In the genomic region with DNA sequence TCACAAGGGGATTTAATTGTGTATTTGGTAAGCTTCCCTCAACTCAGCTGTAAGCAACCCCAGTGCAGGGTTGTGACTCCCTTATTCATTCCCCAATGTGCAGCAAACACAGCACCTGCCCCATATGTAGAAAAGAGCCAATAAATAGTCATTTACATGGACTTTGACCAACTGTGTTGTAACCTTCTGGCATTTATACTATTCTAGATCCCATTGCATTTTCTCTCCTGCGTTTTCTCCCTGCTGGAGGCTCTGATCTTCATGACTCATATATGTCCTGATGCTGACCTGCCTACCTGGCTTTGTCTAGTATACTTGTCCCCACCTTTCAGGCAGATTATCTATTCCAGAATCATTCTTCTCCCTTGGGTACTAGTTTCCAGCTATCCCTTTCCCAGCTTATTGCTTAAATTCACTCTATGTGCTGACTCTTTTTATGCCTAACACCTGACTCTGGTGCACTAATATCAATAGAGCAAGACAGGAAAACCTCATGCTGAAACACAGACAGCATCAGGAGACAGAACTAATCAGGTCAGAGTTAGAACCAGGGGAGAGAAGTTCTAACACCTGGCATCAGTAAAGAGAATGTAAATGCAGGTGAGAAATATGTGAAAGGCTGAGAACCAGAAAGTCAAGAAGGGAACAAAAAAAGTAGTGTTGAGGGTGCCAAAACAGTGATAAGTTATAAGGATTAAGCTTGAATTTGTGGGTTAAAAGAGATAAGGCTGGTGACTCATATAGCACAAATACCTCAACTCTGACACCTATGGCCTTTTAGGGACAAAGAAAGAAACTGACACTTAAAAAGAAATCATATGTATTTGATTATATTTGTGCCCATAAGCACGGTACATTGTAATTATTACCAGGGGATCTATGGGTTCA, we compare ENCODE assay signal across 25 cellular contexts.
DNase-seq lines count a peak whose midpoint lies in the region; ATAC-seq, FAIRE-seq and TF ChIP-seq lines count a peak whose summit lies in the region.
"Had no signal": no experiment of that assay in that cellular context is flagged by ENCODE, and none has a peak within 500 bp of the region (broad histone marks: within the 10 kb centered on the region; RNA-seq: fewer than 3 reads in every experiment).

No MANE protein-coding gene starts in this region.

- no peaks in the 10 kb centered on the region for H3K27me3 Mint-ChIP-seq in Calu3 (ENCODE audit: unreplicated experiment)
- H3K27me3 Mint-ChIP-seq in T-helper 2 cell treated with Interferon-gamma antibody and Interleukin-4, amounts not matched to agents 5 μg/mL and 100 μg/mL, for 36 hours (ENCODE audit: low read depth), result no peaks in the 10 kb centered on the region

- DNase-seq in Calu3 (peak; percentile 48), NCI-H526 treated with DMSO at 0.1 percent for 48 hours (lab: John Stamatoyannopoulos, UW) (peak; percentile 20), bronchial epithelial cell (ENCODE audit: low read depth) (peak; percentile 30), mucosa of descending colon (peak in 1 of 3 donors; percentile 35), HTR-8/SVneo (ENCODE audit: insufficient read length, low spot score) (no peak), lower leg skin (ENCODE audit: low spot score in 2 of 2) (no peak), GF-D8 (lab: John Stamatoyannopoulos, UW) (no peak)
- DNase-seq in T-helper 2 cell treated with Interferon-gamma antibody and Interleukin-4, amounts not matched to agents 5 μg/mL and 100 μg/mL, for 36 hours (ENCODE audit: low spot score), result no peak
- DNase-seq: ACHN; activated naive CD4-positive, alpha-beta T cell treated with anti-CD3 and anti-CD28 coated beads, Interleukin-2, amount 50 U/mL, for 16 hours; anterior cingulate cortex; central memory CD4-positive, alpha-beta T cell; dermis blood vessel endothelial cell; DND-41; KG1; NCI-H1694; NCI-H2171; NCI-H510A treated with DMSO at 0.1 percent for 48 hours; psoas muscle; SK-N-SH; stimulated activated CD8-positive, alpha-beta memory T cell treated with anti-CD3 and anti-CD28 coated beads, Interleukin-4, amount 100 ng/mL, for 48 hours; T-helper 2 cell had no signal

- H3K36me3 ChIP-seq in bronchial epithelial cell (ENCODE audit: control insufficient read depth, insufficient read depth, low read length), result no peaks in the 10 kb centered on the region
- no peaks in the 10 kb centered on the region for H3K36me3 ChIP-seq in mucosa of descending colon (ENCODE audit: low read depth)
- H3K36me3 ChIP-seq: HAP-1, neutrophil had no signal

- H3K9me3 Mint-ChIP-seq in Calu3 (ENCODE audit: low read depth, unreplicated experiment), result peaks cover 6% of the 10 kb centered on the region
- H3K9me3 Mint-ChIP-seq in T-helper 2 cell treated with Interferon-gamma antibody and Interleukin-4, amounts not matched to agents 5 μg/mL and 100 μg/mL, for 36 hours, result peaks cover 3% of the 10 kb centered on the region

- H3K4me3 ChIP-seq in bronchial epithelial cell (ENCODE audit: low read depth, low read length) (no peak overlapping the region), mucosa of descending colon (no peak overlapping the region), lower leg skin (ENCODE audit: low read depth, poor library complexity, severe bottlenecking) (no peak overlapping the region)
- H3K4me3 ChIP-seq: HAP-1, psoas muscle had no signal

- no peaks in the 10 kb centered on the region for H3K27me3 ChIP-seq in bronchial epithelial cell (ENCODE audit: control insufficient read depth, insufficient read depth, low read length)
- H3K27me3 ChIP-seq: neutrophil had no signal

- peak; percentile 99 for ATAC-seq in mucosa of descending colon
- ATAC-seq: psoas muscle had no signal

- no peak for TF ChIP-seq CTCF in Calu3 (IDR thresholded peaks at IDR 0.05; ENCODE audit: unreplicated experiment)
- TF ChIP-seq CTCF in bronchial epithelial cell (IDR thresholded peaks at IDR 0.05; ENCODE audit: insufficient read depth, low read length, severe bottlenecking), result no peak
- TF ChIP-seq CTCF in mucosa of descending colon (IDR thresholded peaks at IDR 0.05), result no peak
- no peak for TF ChIP-seq CTCF in lower leg skin (IDR thresholded peaks at IDR 0.05)

- CTCF ChIA-PET in Calu3 (lab: Charles Lee), result interaction anchor here (0.6 to 1.5 kb wide), 4 partner anchors 8 to 291 kb away, joined by 3 to 6 read pairs (median 6); no protein-coding TSS in a partner anchor

- intact Hi-C loops in Calu3 (cut with micrococcal nuclease; ENCODE audit: unreplicated experiment) (loop anchor here (1.0 to 10.0 kb wide), 6 partner anchors 33 to 520 kb away; no protein-coding TSS in a partner anchor), mucosa of descending colon (cut with DNase I, micrococcal nuclease) (no loop called here), lower leg skin (cut with DNase I; ENCODE audit: low total_unique reads) (no loop called here)

- WGBS in lower leg skin, 2 donors, result 16 to 42% methylated on average over 2 of the region's 2 CpGs

- no TSS peak for BruUV-seq in Calu3 (replicated peaks; lab: Mats Ljungman, UMichigan)

- no peak for TF ChIP-seq POLR2A in lower leg skin (IDR thresholded peaks at IDR 0.05)

- no peak for FAIRE-seq in bronchial epithelial cell (lab: Jason Lieb, UNC)
- FAIRE-seq in HTR-8/SVneo (lab: Jason Lieb, UNC), result no peak
- FAIRE-seq: keratinocyte had no signal

- no peaks in the 10 kb centered on the region for H3K9me3 ChIP-seq in mucosa of descending colon
- H3K9me3 ChIP-seq: HAP-1, neutrophil, psoas muscle, SK-N-SH had no signal

- H3K36me3 Mint-ChIP-seq in Calu3 (ENCODE audit: insufficient read depth, unreplicated experiment), result peaks cover 14% of the 10 kb centered on the region
- no peaks in the 10 kb centered on the region for H3K36me3 Mint-ChIP-seq in T-helper 2 cell treated with Interferon-gamma antibody and Interleukin-4, amounts not matched to agents 5 μg/mL and 100 μg/mL, for 36 hours (ENCODE audit: low read depth)

- H3K4me1 ChIP-seq in mucosa of descending colon (ENCODE audit: low read depth), result peaks cover 10% of the 10 kb centered on the region
- H3K4me1 ChIP-seq: HAP-1, psoas muscle had no signal

- H3K27ac Mint-ChIP-seq in Calu3 (ENCODE audit: unreplicated experiment), result peak overlapping the region; percentile 81
- H3K27ac Mint-ChIP-seq in T-helper 2 cell treated with Interferon-gamma antibody and Interleukin-4, amounts not matched to agents 5 μg/mL and 100 μg/mL, for 36 hours, result no peak overlapping the region

- peak overlapping the region; percentile 21 for H3K4me3 Mint-ChIP-seq in Calu3 (ENCODE audit: low read depth, unreplicated experiment)
- H3K4me3 Mint-ChIP-seq in T-helper 2 cell treated with Interferon-gamma antibody and Interleukin-4, amounts not matched to agents 5 μg/mL and 100 μg/mL, for 36 hours, result no peak overlapping the region

- peaks cover 64% of the 10 kb centered on the region for H3K4me1 Mint-ChIP-seq in Calu3 (ENCODE audit: low read depth, unreplicated experiment)
- H3K4me1 Mint-ChIP-seq in T-helper 2 cell treated with Interferon-gamma antibody and Interleukin-4, amounts not matched to agents 5 μg/mL and 100 μg/mL, for 36 hours (ENCODE audit: low read depth), result no peaks in the 10 kb centered on the region

Comparison
In these comparisons a context has a peak if more than half of its experiments do, and no peak if none do; other contexts are left out.
1. DNase-seq: peak in Calu3 (single experiment), NCI-H526 treated with DMSO at 0.1 percent for 48 hours (single experiment) and bronchial epithelial cell (single experiment); none in T-helper 2 cell treated with Interferon-gamma antibody and Interleukin-4, amounts not matched to agents 5 μg/mL and 100 μg/mL, for 36 hours (single experiment), HTR-8/SVneo (single experiment), lower leg skin (0 of 2) and GF-D8 (single experiment).